ENCODE assay signal across 8 cellular contexts in genomic region chr20:25389381-25389857, GRCh38. TPM values are rescaled to one million over a fixed set of nuclear protein-coding genes. Genes with fewer than 3 reads are reported as not detected.
DNase-seq lines count a peak whose midpoint lies in the region; TF ChIP-seq lines count a peak whose summit lies in the region.

No MANE protein-coding gene starts in this region.

- H3K4me1 ChIP-seq in ACC112 (ENCODE audit: control insufficient read depth, insufficient read depth, low read length, unreplicated experiment) (peaks cover 5% of the 10 kb centered on the region), OCI-LY1 (ENCODE audit: insufficient read depth, low read length, severe bottlenecking) (peaks cover 31% of the 10 kb centered on the region), muscle layer of colon (ENCODE audit: insufficient read depth, low read length) (peaks cover 8% of the 10 kb centered on the region)

- H3K36me3 ChIP-seq in ACC112 (ENCODE audit: insufficient read depth, low read length) (peaks cover 4% of the 10 kb centered on the region; the same call in 1 of the 2 replicates), OCI-LY1 (ENCODE audit: insufficient read depth, low read length) (no peaks in the 10 kb centered on the region; the same call in 1 of the 2 replicates), muscle layer of colon (ENCODE audit: insufficient read depth, low read length) (no peaks in the 10 kb centered on the region)

- no peaks in the 10 kb centered on the region for H4K20me1 ChIP-seq in OCI-LY1 (ENCODE audit: insufficient read depth, low read length)

- intact Hi-C loops in dorsolateral prefrontal cortex (cut with DNase I) = no loop called here

- H3K9me3 ChIP-seq in OCI-LY1 (ENCODE audit: low read length) = no peaks in the 10 kb centered on the region
- H3K9me3 ChIP-seq in muscle layer of colon (ENCODE audit: low read length) = no peaks in the 10 kb centered on the region

- peak overlapping the region; percentile 69; the same call in 1 of the 2 replicates for H3K27ac ChIP-seq in ACC112 (ENCODE audit: low read depth, low read length)
- H3K27ac ChIP-seq in OCI-LY1 (ENCODE audit: low read depth, low read length, poor library complexity, severe bottlenecking) = no peak overlapping the region
- H3K27ac ChIP-seq in dorsolateral prefrontal cortex = peak overlapping the region in 53 of 59 donors; percentile 53 to 96 (median 91)
- peak overlapping the region; percentile 85 for H3K27ac ChIP-seq in muscle layer of colon (ENCODE audit: low read depth, low read length)

- peak overlapping the region; percentile 97 for H3K4me3 ChIP-seq in ACC112 (ENCODE audit: low read depth, low read length)
- peak overlapping the region; percentile 100 for H3K4me3 ChIP-seq in OCI-LY1 (ENCODE audit: low read depth, low read length, poor library complexity, severe bottlenecking)
- H3K4me3 ChIP-seq in dorsolateral prefrontal cortex = peak overlapping the region; percentile 47 to 99 (median 89)
- peak overlapping the region; percentile 34 to 94 for H3K4me3 ChIP-seq in muscle layer of colon (ENCODE audit: low read depth in 1 of 2, low read length in 2 of 2)

- H3K9ac ChIP-seq in OCI-LY1 (ENCODE audit: low read length) = peak overlapping the region; percentile 99
- H3K9ac ChIP-seq in muscle layer of colon (ENCODE audit: low read length) = peak overlapping the region; percentile 44

- H2AFZ ChIP-seq in ACC112 (ENCODE audit: low read length, unreplicated experiment) (peak overlapping the region; percentile 57), OCI-LY1 (ENCODE audit: low read length) (no peak overlapping the region)

- no peaks in the 10 kb centered on the region for H3K9me2 ChIP-seq in OCI-LY1 (ENCODE audit: low read depth, low read length)

- no peak for TF ChIP-seq CTCF in OCI-LY1 (IDR thresholded peaks at IDR 0.05; ENCODE audit: low read length)
- TF ChIP-seq CTCF in dorsolateral prefrontal cortex (IDR thresholded peaks at IDR 0.05 in 54 of 56, conservative IDR thresholded peaks at IDR 0.05 in 2 of 56; ENCODE audit: low read depth in 1 of 56, partially characterized antibody in 56 of 56) = no peak

- H3K79me2 ChIP-seq in ACC112 (ENCODE audit: control insufficient read depth, insufficient read depth, low read length, unreplicated experiment) (peaks cover 42% of the 10 kb centered on the region), OCI-LY1 (ENCODE audit: insufficient read depth, low read length) (peaks cover 33% of the 10 kb centered on the region)

- 0 out of 2 replicates have a peak, but pooled peaks cover 5% of the 10 kb centered on the region for H3F3A ChIP-seq in OCI-LY1 (ENCODE audit: insufficient read depth, low read length)

- H3K27me3 ChIP-seq in ACC112 (ENCODE audit: insufficient read depth, low read length) = no peaks in the 10 kb centered on the region
- H3K27me3 ChIP-seq in OCI-LY1 (ENCODE audit: insufficient read depth, low read length) = no peaks in the 10 kb centered on the region
- H3K27me3 ChIP-seq in dorsolateral prefrontal cortex = no peaks in the 10 kb centered on the region
- no peaks in the 10 kb centered on the region for H3K27me3 ChIP-seq in muscle layer of colon (ENCODE audit: control insufficient read depth in 1 of 2, insufficient read depth in 2 of 2, low read length in 2 of 2)

- peak overlapping the region; percentile 84 for H3K4me2 ChIP-seq in OCI-LY1 (ENCODE audit: low read length)

- DNase-seq in GM04503 (ENCODE audit: low read depth) = peak; percentile 39
- DNase-seq in dorsolateral prefrontal cortex = peak in 1 of 10 donors; percentile 19
- DNase-seq in D341Med (ENCODE audit: low spot score) = no peak
- DNase-seq in activated CD4-positive, CD25-positive, alpha-beta regulatory T cell treated with anti-CD3 and anti-CD28 coated beads, Interleukin-2, amount 50 U/mL, for 72 hours = no peak
- DNase-seq in NCI-H1048 (lab: John Stamatoyannopoulos, UW) = no peak

RNA-seq across cellular contexts. Expression of gene ABHD12, which starts 1.2 kb away (rescaled TPM):
- total RNA-seq in dorsolateral prefrontal cortex = 100 to 1,000 TPM in 95 of 120 experiments, 10 to 100 TPM in 25; 79.8 to 142 (median 109) TPM

RNA-seq across cellular contexts. Expression of gene GINS1, which starts 18.1 kb away (rescaled TPM):
- 1 to 10 TPM; 1.5 to 7.8 (median 3.0) TPM for total RNA-seq in dorsolateral prefrontal cortex
